Comparison of ENCODE assay signal across 8 cellular contexts in the genomic region with DNA sequence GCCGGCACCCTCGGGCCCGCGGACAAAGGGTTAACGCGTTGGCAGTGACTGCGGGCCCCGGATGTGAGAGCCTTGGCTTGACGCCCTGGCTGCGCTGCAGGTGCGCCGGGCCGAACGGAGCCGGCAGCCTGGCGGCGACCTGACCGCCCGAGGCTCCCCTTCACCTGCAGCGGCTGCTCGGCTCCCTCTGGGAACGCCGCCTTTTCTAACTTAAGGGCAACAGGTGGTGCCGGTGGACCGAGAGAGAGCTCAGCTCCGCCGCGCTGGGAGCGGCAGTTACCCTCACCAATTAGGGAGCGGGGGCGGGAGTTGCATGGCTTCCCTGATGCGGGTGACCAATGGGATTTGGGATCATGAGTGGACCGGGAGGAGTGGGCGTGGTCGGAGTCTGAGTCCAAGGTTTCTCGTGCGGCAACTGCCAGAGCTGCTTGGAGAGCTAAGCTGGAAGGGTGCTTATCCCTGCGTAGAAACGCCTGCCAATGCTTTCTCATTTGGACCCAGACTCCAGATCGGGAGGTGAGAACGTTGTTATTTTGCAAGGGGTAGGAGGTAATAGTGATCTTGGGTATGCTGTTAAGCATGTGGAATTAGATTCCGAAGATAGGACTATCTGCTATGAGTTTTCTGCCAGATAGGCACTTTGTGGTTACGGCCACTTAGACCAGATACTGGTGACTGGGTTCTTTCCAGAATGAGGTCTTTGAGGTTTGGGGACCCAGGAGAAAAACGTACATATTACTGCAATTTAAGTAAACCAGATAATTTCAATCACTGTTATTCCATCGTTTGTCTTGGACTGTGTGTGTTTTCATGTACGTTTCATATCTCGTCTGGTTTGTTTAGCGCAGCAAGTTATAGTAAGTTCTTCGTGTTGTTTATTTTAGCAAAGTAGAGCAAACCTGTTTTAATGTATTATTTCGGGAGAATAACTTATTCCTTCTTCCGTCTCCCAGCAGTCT. TPM values are rescaled to one million over a fixed set of nuclear protein-coding genes. Genes with fewer than 3 reads are reported as not detected.
DNase-seq lines count a peak whose midpoint lies in the region; ATAC-seq, FAIRE-seq and TF ChIP-seq lines count a peak whose summit lies in the region.

A gene with protein sequence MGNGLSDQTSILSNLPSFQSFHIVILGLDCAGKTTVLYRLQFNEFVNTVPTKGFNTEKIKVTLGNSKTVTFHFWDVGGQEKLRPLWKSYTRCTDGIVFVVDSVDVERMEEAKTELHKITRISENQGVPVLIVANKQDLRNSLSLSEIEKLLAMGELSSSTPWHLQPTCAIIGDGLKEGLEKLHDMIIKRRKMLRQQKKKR (plus strand): TSS at position 421 of the 959 bp plus-strand sequence. CDS start 622 bp downstream, outside the sequence.

- H3K36me3 Mint-ChIP-seq in activated CD4-positive, alpha-beta memory T cell treated with anti-CD3 and anti-CD28 coated beads for 36 hours, result no peaks in the 10 kb centered on the region

- DNase-seq in NCI-H748 (lab: John Stamatoyannopoulos, UW; ENCODE audit: unreplicated experiment), result peak; percentile 100
- peak; percentile 95 for DNase-seq in activated CD4-positive, alpha-beta memory T cell treated with anti-CD3 and anti-CD28 coated beads for 36 hours
- peak; percentile 95 to 100 (median 99) for DNase-seq in dorsolateral prefrontal cortex
- DNase-seq in HepG2 (ENCODE audit: low spot score), result peak; percentile 98
- DNase-seq in stimulated activated CD4-positive, alpha-beta T cell treated with anti-CD3 and anti-CD28 coated beads, Interleukin-2, amount 100 ng/mL, for 48 hours, result peak; percentile 87 to 88

- intact Hi-C loops in activated CD4-positive, alpha-beta memory T cell treated with anti-CD3 and anti-CD28 coated beads for 36 hours (cut with micrococcal nuclease), result loop anchor here (2.0 kb wide), 1 partner anchor 43 kb away; no protein-coding TSS in a partner anchor
- intact Hi-C loops in dorsolateral prefrontal cortex (cut with DNase I), result loop anchor here (5.0 to 10.0 kb wide), 4 partner anchors 427 to 575 kb away; no protein-coding TSS in a partner anchor
- intact Hi-C loops in HepG2 (cut with micrococcal nuclease; ENCODE audit: unreplicated experiment), result loop anchor here (1.0 to 2.0 kb wide), 6 partner anchors 47 to 576 kb away; no protein-coding TSS in a partner anchor

- H4K20me1 ChIP-seq in BLaER1, result no peaks in the 10 kb centered on the region
- no peaks in the 10 kb centered on the region for H4K20me1 ChIP-seq in HepG2 (ENCODE audit: insufficient read depth, low read length)

- peak; percentile 97 to 98 for TF ChIP-seq POLR2A in HepG2 (IDR thresholded peaks at IDR 0.05; ENCODE audit: insufficient read depth in 1 of 2, low read depth in 2 of 2, low read length in 2 of 2)

- peak; percentile 81 for FAIRE-seq in HepG2 (lab: Jason Lieb, UNC)

- TF ChIP-seq EP300 in HepG2 (IDR thresholded peaks at IDR 0.05; ENCODE audit: low read depth in 2 of 2, low read length in 2 of 2) (no peak), HepG2 (CRISPR knock-in tag; IDR thresholded peaks at IDR 0.05; ENCODE audit: borderline replicate concordance) (no peak)

- CTCF ChIA-PET in activated CD4-positive, alpha-beta memory T cell treated with anti-CD3 and anti-CD28 coated beads for 36 hours (lab: Charles Lee), result interaction anchor here (0.6 to 3.1 kb wide), 21 partner anchors 9 to 1303 kb away, joined by 3 to 17 read pairs (median 5); no protein-coding TSS in a partner anchor
- CTCF ChIA-PET in HepG2 (lab: Yijun Ruan, JAX; ENCODE audit: low intra/inter-chr PET ratio, low total read pairs), result interaction anchor here (1.1 to 2.2 kb wide), 3 partner anchors 49 to 575 kb away, joined by 3 to 11 read pairs (median 8); no protein-coding TSS in a partner anchor

- peak within 1 kb of the TSS; percentile 91 for H3K4me3 Mint-ChIP-seq in activated CD4-positive, alpha-beta memory T cell treated with anti-CD3 and anti-CD28 coated beads for 36 hours

- no peaks in the 10 kb centered on the region for H3K36me3 ChIP-seq in BLaER1
- H3K36me3 ChIP-seq in HepG2 (replicated peaks in 1 of 2; ENCODE audit: control insufficient read depth in 1 of 2, insufficient read depth in 2 of 2, low read length in 2 of 2), result no peaks in the 10 kb centered on the region

- H3K4me3 ChIP-seq in BLaER1, result 0 out of 2 replicates have a peak within 1 kb of the TSS, but pooled peaks have one; percentile 14
- peak within 1 kb of the TSS; percentile 72 to 100 (median 93) for H3K4me3 ChIP-seq in dorsolateral prefrontal cortex
- peak within 1 kb of the TSS; percentile 86 to 95 (median 92) for H3K4me3 ChIP-seq in HepG2 (replicated peaks in 1 of 3; ENCODE audit: insufficient read depth in 1 of 3, low read depth in 2 of 3, low read length in 3 of 3)

- H3K27me3 Mint-ChIP-seq in activated CD4-positive, alpha-beta memory T cell treated with anti-CD3 and anti-CD28 coated beads for 36 hours, result no peaks in the 10 kb centered on the region

- TF ChIP-seq CTCF in dorsolateral prefrontal cortex (IDR thresholded peaks at IDR 0.05 in 54 of 56, conservative IDR thresholded peaks at IDR 0.05 in 2 of 56; ENCODE audit: low read depth in 1 of 56, partially characterized antibody in 56 of 56), result peak in 32 of 56 donors; percentile 6 to 65 (median 34)
- peak; percentile 91 for TF ChIP-seq CTCF in HepG2 (CRISPR knock-in tag; IDR thresholded peaks at IDR 0.05)

- in situ Hi-C loops in HepG2 (cut with HindIII; ENCODE audit: extremely low pct_ligation_motif_present, low pct_unique_long_range_greater_than_20kb), result loop anchor here (10.0 to 25.0 kb wide), 2 partner anchors 425 to 487 kb away; no protein-coding TSS in a partner anchor

- under 1% methylated on average over 27 of the region's 51 CpGs for WGBS in HepG2 (ENCODE audit: low lambda C conversion rate)

- peaks cover 29% of the 10 kb centered on the region for H3K4me1 Mint-ChIP-seq in activated CD4-positive, alpha-beta memory T cell treated with anti-CD3 and anti-CD28 coated beads for 36 hours (ENCODE audit: low read depth)

- H3K9ac ChIP-seq in BLaER1 (no peak within 1 kb of the TSS), HepG2 (ENCODE audit: insufficient read depth, low read depth, low read length) (peak within 1 kb of the TSS; percentile 94)

- TF ChIP-seq RAD21 in HepG2 (CRISPR knock-in tag; IDR thresholded peaks at IDR 0.05), result peak; percentile 79

- H3K79me2 ChIP-seq in HepG2 (ENCODE audit: insufficient read depth, low read length), result peaks cover 33% of the 10 kb centered on the region

- H3K4me2 ChIP-seq in BLaER1, result no peak within 1 kb of the TSS
- H3K4me2 ChIP-seq in HepG2 (ENCODE audit: low read depth, low read length), result peak within 1 kb of the TSS; percentile 74

- H3K27me3 ChIP-seq in BLaER1 (no peaks in the 10 kb centered on the region), dorsolateral prefrontal cortex (no peaks in the 10 kb centered on the region), HepG2 (ENCODE audit: control insufficient read depth in 1 of 2, insufficient read depth in 2 of 2, low read length in 2 of 2) (no peaks in the 10 kb centered on the region)

- ATAC-seq in GM19372 (IDR thresholded peaks at IDR 0.05; ENCODE audit: low read depth, unreplicated experiment), result peak; percentile 64
- ATAC-seq in HG03521 (IDR thresholded peaks at IDR 0.05; ENCODE audit: unreplicated experiment), result peak; percentile 64
- peak; percentile 96 for ATAC-seq in HepG2

- no peaks in the 10 kb centered on the region for H3K9me3 Mint-ChIP-seq in activated CD4-positive, alpha-beta memory T cell treated with anti-CD3 and anti-CD28 coated beads for 36 hours

- H3K27ac ChIP-seq in BLaER1 (no peak within 1 kb of the TSS), dorsolateral prefrontal cortex (peak within 1 kb of the TSS; percentile 53 to 97 (median 89)), HepG2 (ENCODE audit: extremely low read length, insufficient read depth, low read length) (peak within 1 kb of the TSS; percentile 92)

- no peak within 1 kb of the TSS for H2AFZ ChIP-seq in HepG2 (ENCODE audit: low read length)

- H3K4me1 ChIP-seq in BLaER1 (no peaks in the 10 kb centered on the region), HepG2 (ENCODE audit: insufficient read depth, low read length) (peaks cover 39% of the 10 kb centered on the region)

- POLR2A ChIA-PET in activated CD4-positive, alpha-beta memory T cell treated with anti-CD3 and anti-CD28 coated beads for 36 hours (lab: Charles Lee), result interaction anchor here (1.1 to 1.2 kb wide), 3 partner anchors 31 to 51 kb away, joined by 3 read pairs; no protein-coding TSS in a partner anchor
- POLR2A ChIA-PET in HepG2 (lab: Yijun Ruan, JAX), result interaction anchor here (0.6 to 3.7 kb wide), 24 partner anchors 9 to 575 kb away, joined by 3 to 20 read pairs (median 4); partner anchors contain the start of gene TMEM106B

- H3K9me3 ChIP-seq in BLaER1, result peaks cover 16% of the 10 kb centered on the region
- no peaks in the 10 kb centered on the region for H3K9me3 ChIP-seq in HepG2 (ENCODE audit: low read length)

- BruUV-seq in HepG2 (replicated peaks; lab: Mats Ljungman, UMichigan), result no TSS peak

- peak within 1 kb of the TSS; percentile 92 for H3K27ac Mint-ChIP-seq in activated CD4-positive, alpha-beta memory T cell treated with anti-CD3 and anti-CD28 coated beads for 36 hours

RNA-seq across cellular contexts. Expression of the gene that starts here (rescaled TPM):
- total RNA-seq in activated CD4-positive, alpha-beta memory T cell treated with anti-CD3 and anti-CD28 coated beads for 36 hours, result 10 to 100 TPM; 11.3 to 12.7 TPM
- total RNA-seq in dorsolateral prefrontal cortex (10 to 100 TPM; 13.2 to 59.1 (median 33.1) TPM), HepG2 (2016; rRNA removed; fragmentation: Illumina TruSeq; extraction: Trizol) (25.6 and 29.3 TPM in 2 replicates)
- 17.3 and 19.0 TPM in 2 replicates for total RNA-seq in HepG2 (2016; cell fraction: cytosol; rRNA removed; fragmentation: Illumina TruSeq; extraction: Trizol; ENCODE audit: low read depth)
- total RNA-seq in HepG2 (2016; cell fraction: insoluble cytoplasmic fraction; rRNA removed; fragmentation: Illumina TruSeq; extraction: Trizol), result 26.6 and 32.4 TPM in 2 replicates
- 26.0 and 30.7 TPM in 2 replicates for total RNA-seq in HepG2 (2016; cell fraction: membrane; rRNA removed; fragmentation: Illumina TruSeq; extraction: Trizol)
- total RNA-seq in HepG2 (2016; cell fraction: nucleus; rRNA removed; fragmentation: Illumina TruSeq; extraction: Trizol), result 21.7 and 22.6 TPM in 2 replicates
- polyA plus RNA-seq in HepG2 (2011; rRNA removed), result 6.1 and 10.8 TPM in 2 replicates
- 6.0 and 7.0 TPM in 2 replicates for polyA plus RNA-seq in HepG2 (2011; cell fraction: cytosol; rRNA removed)
- polyA plus RNA-seq in HepG2 (2011; cell fraction: nucleus; rRNA removed), result 5.0 and 6.5 TPM in 2 replicates
- 12.3 and 18.1 TPM in 2 replicates for polyA plus RNA-seq in HepG2 (2012)
- 14.8 and 18.0 TPM in 2 replicates for polyA plus RNA-seq in HepG2 (2016; cell fraction: cytosol; fragmentation: Illumina TruSeq; extraction: Trizol; ENCODE audit: low read depth)
- polyA plus RNA-seq in HepG2 (2016; cell fraction: insoluble cytoplasmic fraction; fragmentation: Illumina TruSeq; extraction: Trizol; ENCODE audit: low read depth), result 22.2 and 26.1 TPM in 2 replicates
- 19.9 and 20.0 TPM in 2 replicates for polyA plus RNA-seq in HepG2 (2016; cell fraction: membrane; fragmentation: Illumina TruSeq; extraction: Trizol; ENCODE audit: low read depth)
- polyA plus RNA-seq in HepG2 (2016; cell fraction: nucleus; fragmentation: Illumina TruSeq; extraction: Trizol; ENCODE audit: insufficient read depth, low read depth), result 17.8 and 20.7 TPM in 2 replicates
- polyA minus RNA-seq in HepG2 (2011; rRNA and poly(A)+ RNA removed; ENCODE audit: low replicate concordance), result 6.7 and 12.2 TPM in 2 replicates
- polyA minus RNA-seq in HepG2 (2011; cell fraction: cytosol; rRNA and poly(A)+ RNA removed), result 5.7 and 6.4 TPM in 2 replicates
- 30.6 and 38.9 TPM in 2 replicates for polyA minus RNA-seq in HepG2 (2011; cell fraction: nucleus; rRNA and poly(A)+ RNA removed)

Comparison
In these comparisons a context has a peak if more than half of its experiments do, and no peak if none do; other contexts are left out.
1. H3K4me3 ChIP-seq: peak in every context shown above with its lines; median percentile 93 in dorsolateral prefrontal cortex; 92 in HepG2; 14 in BLaER1.